ENCODE assay signal across 17 cellular contexts in the genomic region with DNA sequence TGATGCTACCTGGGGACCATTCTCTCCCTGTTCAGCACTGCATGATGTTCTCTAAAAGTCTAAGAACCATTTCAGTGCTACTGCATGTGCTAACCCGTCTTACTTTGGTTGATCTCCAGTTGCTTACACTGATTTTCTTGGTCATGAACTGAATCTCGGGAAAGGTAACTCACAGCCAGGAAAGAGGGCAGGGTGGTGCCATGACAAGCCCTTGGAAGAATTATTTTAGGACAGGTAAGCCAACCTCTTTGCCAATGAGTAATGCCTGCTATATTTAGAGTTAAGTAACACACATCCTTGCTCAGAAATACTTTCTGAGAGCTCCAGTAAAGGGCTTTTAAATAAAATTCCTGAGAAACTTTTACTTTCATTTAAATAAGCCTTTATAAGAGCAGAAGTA.
DNase-seq lines count a peak whose midpoint lies in the region; ATAC-seq and TF ChIP-seq lines count a peak whose summit lies in the region.
"Had no signal": no experiment of that assay in that cellular context is flagged by ENCODE, and none has a peak within 500 bp of the region (broad histone marks: within the 10 kb centered on the region; RNA-seq: fewer than 3 reads in every experiment).

No MANE protein-coding gene starts in this region.

- CTCF ChIA-PET in SK-N-SH (lab: Yijun Ruan, JAX) = no interaction called here

- TF ChIP-seq CTCF in mesothelial cell of epicardium (IDR thresholded peaks at IDR 0.05; ENCODE audit: unreplicated experiment) = no peak
- no peak for TF ChIP-seq CTCF in SK-N-SH (IDR thresholded peaks at IDR 0.05)

- ATAC-seq in GM18909 (IDR thresholded peaks at IDR 0.05; ENCODE audit: poor library complexity, unreplicated experiment) = no peak

- peak overlapping the region; percentile 35 for H3K27ac Mint-ChIP-seq in mesothelial cell of epicardium
- H3K27ac Mint-ChIP-seq: CD14-positive monocyte had no signal

- no peaks in the 10 kb centered on the region for H3K9me2 ChIP-seq in SK-N-SH

- WGBS in SK-N-SH (ENCODE audit: low lambda C conversion rate) = 17% methylated on average over 2 of the region's 2 CpGs

- H3K79me2 ChIP-seq in SK-N-SH (ENCODE audit: insufficient read depth) = no peaks in the 10 kb centered on the region

- peaks cover 7% of the 10 kb centered on the region for H3K36me3 Mint-ChIP-seq in mesothelial cell of epicardium
- H3K36me3 Mint-ChIP-seq: CD14-positive monocyte had no signal

- H3K27ac ChIP-seq in SK-N-MC (peak overlapping the region; percentile 92), epithelial cell of prostate (peak overlapping the region; percentile 76), SK-N-SH (ENCODE audit: low read depth in 2 of 2, low read length in 1 of 2) (no peak overlapping the region)

- POLR2A ChIA-PET in SK-N-SH (lab: Yijun Ruan, JAX) = no interaction called here

- H2AFZ ChIP-seq in SK-N-SH (ENCODE audit: low read depth) = no peak overlapping the region

- H3K9ac ChIP-seq in SK-N-MC (ENCODE audit: insufficient read length) (no peak overlapping the region), SK-N-SH (no peak overlapping the region)

- H3K9me3 ChIP-seq in SK-N-MC (ENCODE audit: low read depth, low read length) (no peaks in the 10 kb centered on the region), SK-N-SH (no peaks in the 10 kb centered on the region)

- no peaks in the 10 kb centered on the region for H3K36me3 ChIP-seq in SK-N-MC (ENCODE audit: insufficient read depth, low read length)
- no peaks in the 10 kb centered on the region for H3K36me3 ChIP-seq in SK-N-SH (replicated peaks in 1 of 2; ENCODE audit: control insufficient read depth in 1 of 2, insufficient read depth in 2 of 2, low read length in 1 of 2)

- no peaks in the 10 kb centered on the region; the same call in 1 of the 2 replicates for H3K27me3 ChIP-seq in SK-N-SH (ENCODE audit: insufficient read depth)

- TF ChIP-seq EP300 in SK-N-SH (IDR thresholded peaks at IDR 0.05; ENCODE audit: borderline replicate concordance in 1 of 2, low read depth in 1 of 2, low read length in 1 of 2) = no peak

- peaks cover 15% of the 10 kb centered on the region for H3K4me1 Mint-ChIP-seq in mesothelial cell of epicardium
- H3K4me1 Mint-ChIP-seq: CD14-positive monocyte had no signal

- H3K9me3 Mint-ChIP-seq in mesothelial cell of epicardium = peaks cover 8% of the 10 kb centered on the region

- no peak overlapping the region for H3K4me3 ChIP-seq in SK-N-MC
- H3K4me3 ChIP-seq in SK-N-SH (ENCODE audit: low read depth in 2 of 2, low read length in 1 of 2) = no peak overlapping the region

- no peak for DNase-seq in SK-N-MC (ENCODE audit: low read depth, low spot score)
- DNase-seq in epithelial cell of prostate (ENCODE audit: low read depth, low spot score) = peak; percentile 70
- DNase-seq in mesothelial cell of epicardium (ENCODE audit: low spot score in 2 of 2, unreplicated experiment in 2 of 2) = no peak
- DNase-seq in central memory CD4-positive, alpha-beta T cell = no peak
- no peak for DNase-seq in ACHN
- DNase-seq in SK-N-SH = no peak
- DNase-seq: DMS79 treated with DMSO at 0.1 percent for 48 hours, KBM-7, NCI-H1417, NCI-H187 treated with DMSO at 0.1 percent for 48 hours, NCI-H2227 treated with DMSO at 0.1 percent for 48 hours, NCI-H510A treated with DMSO at 0.1 percent for 48 hours, NCI-H82, OCI-M1, RPMI8226 had no signal

- in situ Hi-C loops in ACHN (cut with HindIII; ENCODE audit: low pct_ligation_motif_present, low pct_unique_long_range_greater_than_20kb, low sequenced_read_pairs) = no loop called here

- no peak overlapping the region for H3K4me2 ChIP-seq in SK-N-SH

- H3K4me1 ChIP-seq in SK-N-SH (ENCODE audit: control insufficient read depth in 1 of 2, insufficient read depth in 2 of 2, low read depth in 1 of 2, low read length in 1 of 2) = no peaks in the 10 kb centered on the region; a peak in 1 of 4 replicates

- no peaks in the 10 kb centered on the region for H3K27me3 Mint-ChIP-seq in mesothelial cell of epicardium (ENCODE audit: low read depth)

- no peak overlapping the region for H3K4me3 Mint-ChIP-seq in mesothelial cell of epicardium

- no peak for TF ChIP-seq RAD21 in SK-N-SH (IDR thresholded peaks at IDR 0.05; ENCODE audit: low read length)

- no peaks in the 10 kb centered on the region for H3F3A ChIP-seq in SK-N-SH (replicated peaks; ENCODE audit: insufficient read depth)

- H4K20me1 ChIP-seq in SK-N-SH (ENCODE audit: insufficient read depth) = no peaks in the 10 kb centered on the region

TF ChIP-seq in SK-N-SH, 30 proteins besides CTCF, POLR2A, EP300 and RAD21 (continues in another document):
- TF ChIP-seq TCF12 (IDR thresholded peaks at IDR 0.05) (no peak), TAF1 (IDR thresholded peaks at IDR 0.05; ENCODE audit: borderline replicate concordance, low read depth, low read length) (no peak), SIN3A (IDR thresholded peaks at IDR 0.05; ENCODE audit: borderline replicate concordance, low read depth, low read length) (no peak), RFX5 (IDR thresholded peaks at IDR 0.05; ENCODE audit: low read length) (no peak), EZH2phosphoT487 (IDR thresholded peaks at IDR 0.05; ENCODE audit: borderline replicate concordance, low read depth) (no peak), MEF2A (IDR thresholded peaks at IDR 0.05; ENCODE audit: borderline replicate concordance, low read depth) (no peak), NRF1 (IDR thresholded peaks at IDR 0.05; ENCODE audit: low read depth, low read length) (no peak), YY1 (IDR thresholded peaks at IDR 0.05; ENCODE audit: low read depth) (no peak), RXRA (IDR thresholded peaks at IDR 0.05; ENCODE audit: borderline replicate concordance, low read depth) (no peak), RCOR1 (IDR thresholded peaks at IDR 0.05; ENCODE audit: low read length) (no peak), SMC3 (IDR thresholded peaks at IDR 0.05; ENCODE audit: low read depth, low read length) (no peak), POLR2AphosphoS5 (IDR thresholded peaks at IDR 0.05; ENCODE audit: low read depth, low read length) (no peak)
- TF ChIP-seq, protein P1, sequence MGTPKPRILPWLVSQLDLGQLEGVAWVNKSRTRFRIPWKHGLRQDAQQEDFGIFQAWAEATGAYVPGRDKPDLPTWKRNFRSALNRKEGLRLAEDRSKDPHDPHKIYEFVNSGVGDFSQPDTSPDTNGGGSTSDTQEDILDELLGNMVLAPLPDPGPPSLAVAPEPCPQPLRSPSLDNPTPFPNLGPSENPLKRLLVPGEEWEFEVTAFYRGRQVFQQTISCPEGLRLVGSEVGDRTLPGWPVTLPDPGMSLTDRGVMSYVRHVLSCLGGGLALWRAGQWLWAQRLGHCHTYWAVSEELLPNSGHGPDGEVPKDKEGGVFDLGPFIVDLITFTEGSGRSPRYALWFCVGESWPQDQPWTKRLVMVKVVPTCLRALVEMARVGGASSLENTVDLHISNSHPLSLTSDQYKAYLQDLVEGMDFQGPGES (IDR thresholded peaks at IDR 0.05; ENCODE audit: low read depth, low read length) = no peak
- TF ChIP-seq, protein P2, sequence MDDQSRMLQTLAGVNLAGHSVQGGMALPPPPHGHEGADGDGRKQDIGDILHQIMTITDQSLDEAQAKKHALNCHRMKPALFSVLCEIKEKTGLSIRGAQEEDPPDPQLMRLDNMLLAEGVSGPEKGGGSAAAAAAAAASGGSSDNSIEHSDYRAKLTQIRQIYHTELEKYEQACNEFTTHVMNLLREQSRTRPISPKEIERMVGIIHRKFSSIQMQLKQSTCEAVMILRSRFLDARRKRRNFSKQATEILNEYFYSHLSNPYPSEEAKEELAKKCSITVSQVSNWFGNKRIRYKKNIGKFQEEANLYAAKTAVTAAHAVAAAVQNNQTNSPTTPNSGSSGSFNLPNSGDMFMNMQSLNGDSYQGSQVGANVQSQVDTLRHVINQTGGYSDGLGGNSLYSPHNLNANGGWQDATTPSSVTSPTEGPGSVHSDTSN (IDR thresholded peaks at IDR 0.05) = no peak
- TF ChIP-seq, protein P3, sequence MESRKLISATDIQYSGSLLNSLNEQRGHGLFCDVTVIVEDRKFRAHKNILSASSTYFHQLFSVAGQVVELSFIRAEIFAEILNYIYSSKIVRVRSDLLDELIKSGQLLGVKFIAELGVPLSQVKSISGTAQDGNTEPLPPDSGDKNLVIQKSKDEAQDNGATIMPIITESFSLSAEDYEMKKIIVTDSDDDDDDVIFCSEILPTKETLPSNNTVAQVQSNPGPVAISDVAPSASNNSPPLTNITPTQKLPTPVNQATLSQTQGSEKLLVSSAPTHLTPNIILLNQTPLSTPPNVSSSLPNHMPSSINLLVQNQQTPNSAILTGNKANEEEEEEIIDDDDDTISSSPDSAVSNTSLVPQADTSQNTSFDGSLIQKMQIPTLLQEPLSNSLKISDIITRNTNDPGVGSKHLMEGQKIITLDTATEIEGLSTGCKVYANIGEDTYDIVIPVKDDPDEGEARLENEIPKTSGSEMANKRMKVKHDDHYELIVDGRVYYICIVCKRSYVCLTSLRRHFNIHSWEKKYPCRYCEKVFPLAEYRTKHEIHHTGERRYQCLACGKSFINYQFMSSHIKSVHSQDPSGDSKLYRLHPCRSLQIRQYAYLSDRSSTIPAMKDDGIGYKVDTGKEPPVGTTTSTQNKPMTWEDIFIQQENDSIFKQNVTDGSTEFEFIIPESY (IDR thresholded peaks at IDR 0.05; ENCODE audit: borderline replicate concordance, low read depth) = no peak
- TF ChIP-seq, protein P4, sequence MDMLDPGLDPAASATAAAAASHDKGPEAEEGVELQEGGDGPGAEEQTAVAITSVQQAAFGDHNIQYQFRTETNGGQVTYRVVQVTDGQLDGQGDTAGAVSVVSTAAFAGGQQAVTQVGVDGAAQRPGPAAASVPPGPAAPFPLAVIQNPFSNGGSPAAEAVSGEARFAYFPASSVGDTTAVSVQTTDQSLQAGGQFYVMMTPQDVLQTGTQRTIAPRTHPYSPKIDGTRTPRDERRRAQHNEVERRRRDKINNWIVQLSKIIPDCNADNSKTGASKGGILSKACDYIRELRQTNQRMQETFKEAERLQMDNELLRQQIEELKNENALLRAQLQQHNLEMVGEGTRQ (IDR thresholded peaks at IDR 0.05; ENCODE audit: borderline replicate concordance, low read depth, low read length) = no peak
- TF ChIP-seq, protein P5, sequence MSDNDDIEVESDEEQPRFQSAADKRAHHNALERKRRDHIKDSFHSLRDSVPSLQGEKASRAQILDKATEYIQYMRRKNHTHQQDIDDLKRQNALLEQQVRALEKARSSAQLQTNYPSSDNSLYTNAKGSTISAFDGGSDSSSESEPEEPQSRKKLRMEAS (IDR thresholded peaks at IDR 0.05; ENCODE audit: low read depth) = no peak

Comparison
In these comparisons a context has a peak if more than half of its experiments do, and no peak if none do; other contexts are left out.
1. H3K27ac ChIP-seq: peak in SK-N-MC (single experiment) and epithelial cell of prostate (single experiment); none in SK-N-SH (0 of 2).